38 cellular contexts compared by ENCODE assay signal in genomic region chr22:39380331-39380730, GRCh38. TPM values are rescaled to one million over a fixed set of nuclear protein-coding genes. Genes with fewer than 3 reads are reported as not detected.
"Had no signal": no experiment of that assay in that cellular context is flagged by ENCODE, and none has a peak within 500 bp of the region (broad histone marks: within the 10 kb centered on the region; RNA-seq: fewer than 3 reads in every experiment).

No MANE protein-coding gene starts in this region.

- ATAC-seq: activated naive CD4-positive, alpha-beta T cell treated with anti-CD3 and anti-CD28 coated beads, Interleukin-2, amount 50 U/mL, for 72 hours; activated naive CD8-positive, alpha-beta T cell treated with anti-CD3 and anti-CD28 coated beads, Interleukin-2, amount 50 U/mL, for 24 hours; activated T-cell treated with anti-CD3 and anti-CD28 coated beads, Interleukin-2, amount 50 U/mL, for 4 hours; activated T-cell treated with anti-CD3 and anti-CD28 coated beads, Interleukin-2, amount 50 U/mL, for 72 hours; activated T-helper 17 cell treated with anti-CD3 and anti-CD28 coated beads, Interleukin-2, amount 50 U/mL, for 72 hours; body of pancreas had no signal

- DNase-seq: activated effector memory CD4-positive, alpha-beta T cell treated with anti-CD3 and anti-CD28 coated beads, Interleukin-2, amount 50 U/mL, for 16 hours; activated effector memory CD4-positive, alpha-beta T cell treated with Interleukin-2 at 50 U/mL for 16 hours; activated gamma-delta T cell; activated gamma-delta T cell treated with Interleukin-2 at 50 U/mL for 16 hours; activated naive CD4-positive, alpha-beta T cell; activated naive CD4-positive, alpha-beta T cell treated with anti-CD3 and anti-CD28 coated beads for 36 hours; activated naive CD4-positive, alpha-beta T cell treated with anti-CD3 and anti-CD28 coated beads, Interleukin-2, amount 10 ng/mL, durations not matched to agents 7 days and 5 days; activated naive CD4-positive, alpha-beta T cell treated with anti-CD3 and anti-CD28 coated beads, Interleukin-2, amount 50 U/mL, for 16 hours; activated naive CD4-positive, alpha-beta T cell treated with Interleukin-2 at 50 U/mL for 16 hours; activated naive CD8-positive, alpha-beta T cell treated with anti-CD3 and anti-CD28 coated beads for 36 hours; activated naive CD8-positive, alpha-beta T cell treated with anti-CD3 and anti-CD28 coated beads, Interleukin-2, amount 10 ng/mL, durations not matched to agents 7 days and 5 days; activated naive CD8-positive, alpha-beta T cell treated with anti-CD3 and anti-CD28 coated beads, Interleukin-2, amount 50 U/mL, for 24 hours; activated T-cell treated with anti-CD3 and anti-CD28 coated beads, Interleukin-2, amount 50 U/mL, for 24 hours; activated T-cell treated with anti-CD3 and anti-CD28 coated beads, Interleukin-2, amount 50 U/mL, for 4 hours; activated T-cell treated with anti-CD3 and anti-CD28 coated beads, Interleukin-2, amount 50 U/mL, for 48 hours; activated T-cell treated with anti-CD3 and anti-CD28 coated beads, Interleukin-2, amount 50 U/mL, for 72 hours; adrenal gland; amygdala; anterior cingulate cortex; aorta; body of pancreas; brain microvascular endothelial cell; caudate nucleus; central memory CD4-positive, alpha-beta T cell; cerebellar nuclear complex had no signal

- H3K27me3 Mint-ChIP-seq: activated naive CD4-positive, alpha-beta T cell treated with anti-CD3 and anti-CD28 coated beads, Interleukin-2, amount 50 U/mL, for 24 hours; activated naive CD8-positive, alpha-beta T cell; activated naive CD8-positive, alpha-beta T cell treated with anti-CD3 and anti-CD28 coated beads for 36 hours; activated naive CD8-positive, alpha-beta T cell treated with anti-CD3 and anti-CD28 coated beads, Interleukin-2, amount 10 ng/mL, durations not matched to agents 7 days and 5 days; activated naive CD8-positive, alpha-beta T cell treated with anti-CD3 and anti-CD28 coated beads, Interleukin-2, amount 50 U/mL, for 24 hours; activated T-cell treated with anti-CD3 and anti-CD28 coated beads, Interleukin-2, amount 50 U/mL, for 24 hours had no signal

- H3K9me3 Mint-ChIP-seq: activated naive CD4-positive, alpha-beta T cell treated with anti-CD3 and anti-CD28 coated beads for 36 hours; activated naive CD4-positive, alpha-beta T cell treated with anti-CD3 and anti-CD28 coated beads, Interleukin-2, amount 10 ng/mL, durations not matched to agents 7 days and 5 days; activated naive CD4-positive, alpha-beta T cell treated with anti-CD3 and anti-CD28 coated beads, Interleukin-2, amount 50 U/mL, for 24 hours; activated naive CD4-positive, alpha-beta T cell treated with anti-CD3 and anti-CD28 coated beads, Interleukin-2, amount 50 U/mL, for 72 hours; activated naive CD8-positive, alpha-beta T cell treated with anti-CD3 and anti-CD28 coated beads for 36 hours; activated naive CD8-positive, alpha-beta T cell treated with anti-CD3 and anti-CD28 coated beads, Interleukin-2, amount 10 ng/mL, durations not matched to agents 7 days and 5 days; activated naive CD8-positive, alpha-beta T cell treated with anti-CD3 and anti-CD28 coated beads, Interleukin-2, amount 50 U/mL, for 24 hours; activated T-cell treated with anti-CD3 and anti-CD28 coated beads, Interleukin-2, amount 50 U/mL, for 24 hours; activated T-cell treated with anti-CD3 and anti-CD28 coated beads, Interleukin-2, amount 50 U/mL, for 4 hours; activated T-cell treated with anti-CD3 and anti-CD28 coated beads, Interleukin-2, amount 50 U/mL, for 72 hours; activated T-helper 1 cell treated with anti-CD3 and anti-CD28 coated beads, Interleukin-12 subunit alpha, Interleukin-12 subunit beta, Interleukin-2, Interleukin-4 antibody, amounts not matched to agents 30 ng/mL and 10 ng/mL and 1 ng/mL, durations not matched to agents 14 hours and 24 hours and 36 hours; activated T-helper 17 cell treated with anti-CD3 and anti-CD28 coated beads, Interleukin-2, amount 50 U/mL, for 72 hours; activated T-helper 2 cell treated with anti-CD3 and anti-CD28 coated beads, Interferon-gamma antibody, Interleukin-2, Interleukin-4, amounts not matched to agents 10 μg/mL and 5 μg/mL and 100 μg/mL, durations not matched to agents 14 hours and 24 hours and 36 hours; brain; central memory CD8-positive, alpha-beta T cell had no signal

- H3K4me3 Mint-ChIP-seq: activated naive CD4-positive, alpha-beta T cell treated with anti-CD3 and anti-CD28 coated beads for 36 hours; activated naive CD4-positive, alpha-beta T cell treated with anti-CD3 and anti-CD28 coated beads, Interleukin-2, amount 10 ng/mL, durations not matched to agents 7 days and 5 days; activated naive CD4-positive, alpha-beta T cell treated with anti-CD3 and anti-CD28 coated beads, Interleukin-2, amount 50 U/mL, for 24 hours; activated naive CD8-positive, alpha-beta T cell; activated naive CD8-positive, alpha-beta T cell treated with anti-CD3 and anti-CD28 coated beads for 36 hours; activated naive CD8-positive, alpha-beta T cell treated with anti-CD3 and anti-CD28 coated beads, Interleukin-2, amount 10 ng/mL, durations not matched to agents 7 days and 5 days; activated naive CD8-positive, alpha-beta T cell treated with anti-CD3 and anti-CD28 coated beads, Interleukin-2, amount 50 U/mL, for 24 hours; activated T-cell treated with anti-CD3 and anti-CD28 coated beads, Interleukin-2, amount 50 U/mL, for 24 hours; activated T-cell treated with anti-CD3 and anti-CD28 coated beads, Interleukin-2, amount 50 U/mL, for 4 hours; activated T-cell treated with anti-CD3 and anti-CD28 coated beads, Interleukin-2, amount 50 U/mL, for 72 hours; activated T-helper 1 cell treated with anti-CD3 and anti-CD28 coated beads, Interleukin-12 subunit alpha, Interleukin-12 subunit beta, Interleukin-2, Interleukin-4 antibody, amounts not matched to agents 30 ng/mL and 10 ng/mL and 1 ng/mL, durations not matched to agents 14 hours and 24 hours and 36 hours; activated T-helper 17 cell treated with anti-CD3 and anti-CD28 coated beads, Interleukin-2, amount 50 U/mL, for 72 hours; brain; central memory CD8-positive, alpha-beta T cell had no signal

- H3K4me1 Mint-ChIP-seq: activated naive CD4-positive, alpha-beta T cell treated with anti-CD3 and anti-CD28 coated beads, Interleukin-2, amount 10 ng/mL, durations not matched to agents 7 days and 5 days; activated naive CD4-positive, alpha-beta T cell treated with anti-CD3 and anti-CD28 coated beads, Interleukin-2, amount 50 U/mL, for 24 hours; activated naive CD8-positive, alpha-beta T cell treated with anti-CD3 and anti-CD28 coated beads for 36 hours; activated naive CD8-positive, alpha-beta T cell treated with anti-CD3 and anti-CD28 coated beads, Interleukin-2, amount 10 ng/mL, durations not matched to agents 7 days and 5 days; activated naive CD8-positive, alpha-beta T cell treated with anti-CD3 and anti-CD28 coated beads, Interleukin-2, amount 50 U/mL, for 24 hours; activated T-helper 17 cell treated with anti-CD3 and anti-CD28 coated beads, Interleukin-2, amount 50 U/mL, for 72 hours; brain; central memory CD8-positive, alpha-beta T cell had no signal

- H3K36me3 Mint-ChIP-seq: activated naive CD4-positive, alpha-beta T cell treated with anti-CD3 and anti-CD28 coated beads, Interleukin-2, amount 10 ng/mL, durations not matched to agents 7 days and 5 days; activated naive CD4-positive, alpha-beta T cell treated with anti-CD3 and anti-CD28 coated beads, Interleukin-2, amount 50 U/mL, for 24 hours; activated naive CD4-positive, alpha-beta T cell treated with anti-CD3 and anti-CD28 coated beads, Interleukin-2, amount 50 U/mL, for 72 hours; activated naive CD8-positive, alpha-beta T cell; activated naive CD8-positive, alpha-beta T cell treated with anti-CD3 and anti-CD28 coated beads for 36 hours; activated naive CD8-positive, alpha-beta T cell treated with anti-CD3 and anti-CD28 coated beads, Interleukin-2, amount 10 ng/mL, durations not matched to agents 7 days and 5 days had no signal

- H3K4me1 ChIP-seq: adrenal gland, ascending aorta, body of pancreas, breast epithelium had no signal

- H3K27ac Mint-ChIP-seq: activated naive CD4-positive, alpha-beta T cell treated with anti-CD3 and anti-CD28 coated beads for 36 hours; activated naive CD4-positive, alpha-beta T cell treated with anti-CD3 and anti-CD28 coated beads, Interleukin-2, amount 10 ng/mL, durations not matched to agents 7 days and 5 days; activated naive CD4-positive, alpha-beta T cell treated with anti-CD3 and anti-CD28 coated beads, Interleukin-2, amount 50 U/mL, for 24 hours; activated naive CD4-positive, alpha-beta T cell treated with anti-CD3 and anti-CD28 coated beads, Interleukin-2, amount 50 U/mL, for 72 hours; activated naive CD8-positive, alpha-beta T cell; activated naive CD8-positive, alpha-beta T cell treated with anti-CD3 and anti-CD28 coated beads for 36 hours; activated naive CD8-positive, alpha-beta T cell treated with anti-CD3 and anti-CD28 coated beads, Interleukin-2, amount 10 ng/mL, durations not matched to agents 7 days and 5 days; activated naive CD8-positive, alpha-beta T cell treated with anti-CD3 and anti-CD28 coated beads, Interleukin-2, amount 50 U/mL, for 24 hours; activated T-cell treated with anti-CD3 and anti-CD28 coated beads, Interleukin-2, amount 50 U/mL, for 24 hours; activated T-cell treated with anti-CD3 and anti-CD28 coated beads, Interleukin-2, amount 50 U/mL, for 72 hours; activated T-helper 1 cell treated with anti-CD3 and anti-CD28 coated beads, Interleukin-12 subunit alpha, Interleukin-12 subunit beta, Interleukin-2, Interleukin-4 antibody, amounts not matched to agents 30 ng/mL and 10 ng/mL and 1 ng/mL, durations not matched to agents 14 hours and 24 hours and 36 hours; activated T-helper 17 cell treated with anti-CD3 and anti-CD28 coated beads, Interleukin-2, amount 50 U/mL, for 72 hours; activated T-helper 2 cell treated with anti-CD3 and anti-CD28 coated beads, Interferon-gamma antibody, Interleukin-2, Interleukin-4, amounts not matched to agents 10 μg/mL and 5 μg/mL and 100 μg/mL, durations not matched to agents 14 hours and 24 hours and 36 hours; brain had no signal

- H3K9me3 ChIP-seq: adrenal gland, ascending aorta, body of pancreas, breast epithelium had no signal

- H3K27me3 ChIP-seq: adrenal gland, ascending aorta, body of pancreas, brain microvascular endothelial cell, breast epithelium, cardiac muscle cell had no signal

- H3K36me3 ChIP-seq: adrenal gland, ascending aorta, brain microvascular endothelial cell, breast epithelium had no signal

- FAIRE-seq: astrocyte, colon had no signal

- H3K4me3 ChIP-seq: adrenal gland, ascending aorta, body of pancreas, breast epithelium, cardiac muscle cell had no signal

- H3K27ac ChIP-seq: adrenal gland, ascending aorta, body of pancreas, brain microvascular endothelial cell, breast epithelium, cardiac muscle cell had no signal

RNA-seq across cellular contexts. Expression of gene SYNGR1, which starts 30.5 kb away (rescaled TPM):
- total RNA-seq: activated T-helper 1 cell treated with anti-CD3 and anti-CD28 coated beads, Interleukin-12 subunit alpha, Interleukin-12 subunit beta, Interleukin-2, Interleukin-4 antibody, amounts not matched to agents 30 ng/mL and 10 ng/mL and 1 ng/mL, durations not matched to agents 14 hours and 24 hours and 36 hours; activated T-helper 17 cell treated with anti-CD3 and anti-CD28 coated beads, Interleukin-2, amount 50 U/mL, for 72 hours; activated T-helper 2 cell treated with anti-CD3 and anti-CD28 coated beads, Interferon-gamma antibody, Interleukin-2, Interleukin-4, amounts not matched to agents 10 μg/mL and 5 μg/mL and 100 μg/mL, durations not matched to agents 14 hours and 24 hours and 36 hours had no signal
